In the genomic region with DNA sequence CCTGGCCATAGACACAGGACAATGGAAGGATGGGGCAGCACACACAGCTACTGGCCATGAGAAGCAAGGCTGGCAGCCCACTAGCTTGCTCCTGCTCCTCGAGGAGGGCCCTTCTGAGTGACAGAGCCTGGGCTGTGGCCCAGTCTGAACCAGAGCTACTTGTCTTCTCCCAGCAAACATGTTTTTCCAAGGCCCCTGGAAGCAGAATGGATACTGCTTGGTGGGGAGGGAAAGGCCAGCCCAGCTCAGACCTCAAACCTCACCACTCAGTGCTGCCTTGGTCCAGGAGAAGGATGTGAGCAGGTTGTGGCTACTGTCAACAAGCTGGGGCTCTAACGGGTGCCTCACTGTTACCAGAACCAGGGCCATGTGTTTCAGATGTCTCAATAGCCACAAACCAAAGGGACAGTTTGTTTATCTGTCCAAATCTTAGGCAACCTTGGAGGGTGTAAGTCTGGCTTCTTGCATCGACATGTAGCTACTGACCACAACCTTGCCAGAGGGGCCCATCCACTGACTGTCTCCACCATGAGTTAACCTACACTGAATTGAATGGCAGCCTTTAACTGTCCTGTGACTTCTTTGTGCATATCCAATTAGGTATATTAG, we compare ENCODE assay signal across 25 cellular contexts.
"Had no signal": no experiment of that assay in that cellular context is flagged by ENCODE, and none has a peak within 500 bp of the region (broad histone marks: within the 10 kb centered on the region; RNA-seq: fewer than 3 reads in every experiment).

No MANE protein-coding gene starts in this region.

- H3K4me3 ChIP-seq: adrenal gland had no signal

- H3K4me1 ChIP-seq: adrenal gland had no signal

- H3K9me3 ChIP-seq: adrenal gland had no signal

- H3K27ac ChIP-seq: adrenal gland had no signal

- H3K27me3 ChIP-seq: adrenal gland had no signal

- DNase-seq: activated B cell treated with CpG ODN at 0.5 μM for 24 hours; activated CD4-positive, alpha-beta T cell treated with anti-CD3 and anti-CD28 coated beads for 1 hour; activated CD4-positive, alpha-beta T cell treated with anti-CD3 and anti-CD28 coated beads, Interleukin-2, amount 10 ng/mL, durations not matched to agents 24 days and 14 days; activated CD4-positive, alpha-beta T cell treated with anti-CD3 and anti-CD28 coated beads, Interleukin-2, amount 50 U/mL, for 48 hours; activated CD8-positive, alpha-beta memory T cell treated with anti-CD3 and anti-CD28 coated beads, Interleukin-2, amount 50 U/mL, for 48 hours; activated naive CD4-positive, alpha-beta T cell treated with anti-CD3 and anti-CD28 coated beads, Interleukin-2, amount 50 U/mL, for 16 hours; activated naive CD8-positive, alpha-beta T cell treated with anti-CD3 and anti-CD28 coated beads, Interleukin-2, amount 10 ng/mL, durations not matched to agents 7 days and 5 days; activated T-cell treated with anti-CD3 and anti-CD28 coated beads, Interleukin-2, amount 50 U/mL, for 1 hour; adrenal gland; aorta; central memory CD4-positive, alpha-beta T cell; KG1; NCI-H1048; NCI-H146; NCI-H187 treated with DMSO at 0.1 percent for 48 hours; NCI-H2081 treated with DMSO at 0.1 percent for 48 hours; NCI-H2171; NCI-H226; NCI-H526; NCI-H774; PC-3; SHP77 treated with DMSO at 0.1 percent for 48 hours; T-cell; T-helper 2 cell; T1000 had no signal

- H3K36me3 ChIP-seq: adrenal gland had no signal
